ENCODE assay signal across 19 cellular contexts in genomic region chr2:216879727-216880508, GRCh38. TPM values are rescaled to one million over a fixed set of nuclear protein-coding genes. Genes with fewer than 3 reads are reported as not detected.
DNase-seq lines count a peak whose midpoint lies in the region; ATAC-seq and TF ChIP-seq lines count a peak whose summit lies in the region.
"Had no signal": no experiment of that assay in that cellular context is flagged by ENCODE, and none has a peak within 500 bp of the region (broad histone marks: within the 10 kb centered on the region; RNA-seq: fewer than 3 reads in every experiment).

No MANE protein-coding gene starts in this region.

- TF ChIP-seq CTCF in natural killer cell (IDR thresholded peaks at IDR 0.05) = no peak

- H3K27ac Mint-ChIP-seq in activated naive CD4-positive, alpha-beta T cell treated with anti-CD3 and anti-CD28 coated beads, Interleukin-2, amount 10 ng/mL, durations not matched to agents 7 days and 5 days = peak overlapping the region; percentile 26
- no peak overlapping the region for H3K27ac Mint-ChIP-seq in activated naive CD4-positive, alpha-beta T cell treated with anti-CD3 and anti-CD28 coated beads for 36 hours
- no peak overlapping the region for H3K27ac Mint-ChIP-seq in activated naive CD8-positive, alpha-beta T cell
- no peak overlapping the region for H3K27ac Mint-ChIP-seq in natural killer cell
- H3K27ac Mint-ChIP-seq in stimulated activated memory B cell treated with anti-CD40 and anti-IgM and Interleukin-4, amounts not matched to agents 10 μg/mL and 1 μg/mL and 100 μg/mL, for 72 hours = no peak overlapping the region

- ATAC-seq in natural killer cell (no peak), HG03432 (IDR thresholded peaks at IDR 0.05; ENCODE audit: unreplicated experiment) (no peak)
- no peak for ATAC-seq in stimulated activated memory B cell treated with anti-CD40 and anti-IgM and Interleukin-4, amounts not matched to agents 10 μg/mL and 1 μg/mL and 100 μg/mL, for 72 hours
- ATAC-seq: pancreas had no signal

- peak overlapping the region; percentile 51 for H3K4me3 Mint-ChIP-seq in activated naive CD4-positive, alpha-beta T cell treated with anti-CD3 and anti-CD28 coated beads, Interleukin-2, amount 10 ng/mL, durations not matched to agents 7 days and 5 days
- H3K4me3 Mint-ChIP-seq in activated naive CD4-positive, alpha-beta T cell treated with anti-CD3 and anti-CD28 coated beads for 36 hours = no peak overlapping the region
- H3K4me3 Mint-ChIP-seq in activated naive CD8-positive, alpha-beta T cell = peak overlapping the region; percentile 24
- H3K4me3 Mint-ChIP-seq in natural killer cell = peak overlapping the region; percentile 72
- H3K4me3 Mint-ChIP-seq in stimulated activated memory B cell treated with anti-CD40 and anti-IgM and Interleukin-4, amounts not matched to agents 10 μg/mL and 1 μg/mL and 100 μg/mL, for 72 hours = no peak overlapping the region
- H3K4me3 Mint-ChIP-seq: activated CD4-positive, alpha-beta T cell treated with anti-CD3 and anti-CD28 coated beads for 36 hours had no signal

- intact Hi-C loops in activated naive CD4-positive, alpha-beta T cell treated with anti-CD3 and anti-CD28 coated beads for 36 hours (cut with micrococcal nuclease) = no loop called here
- intact Hi-C loops in natural killer cell (cut with micrococcal nuclease) = no loop called here

- H3K4me1 Mint-ChIP-seq in activated naive CD4-positive, alpha-beta T cell treated with anti-CD3 and anti-CD28 coated beads, Interleukin-2, amount 10 ng/mL, durations not matched to agents 7 days and 5 days = peaks cover 43% of the 10 kb centered on the region
- peaks cover 11% of the 10 kb centered on the region for H3K4me1 Mint-ChIP-seq in activated naive CD4-positive, alpha-beta T cell treated with anti-CD3 and anti-CD28 coated beads for 36 hours (ENCODE audit: low read depth)
- peaks cover 20% of the 10 kb centered on the region for H3K4me1 Mint-ChIP-seq in activated naive CD8-positive, alpha-beta T cell (ENCODE audit: low read depth)
- peaks cover 21 to 27% of the 10 kb centered on the region in 2 donors for H3K4me1 Mint-ChIP-seq in natural killer cell
- H3K4me1 Mint-ChIP-seq in stimulated activated memory B cell treated with anti-CD40 and anti-IgM and Interleukin-4, amounts not matched to agents 10 μg/mL and 1 μg/mL and 100 μg/mL, for 72 hours = no peaks in the 10 kb centered on the region

- no peak for DNase-seq in activated naive CD4-positive, alpha-beta T cell treated with anti-CD3 and anti-CD28 coated beads, Interleukin-2, amount 10 ng/mL, durations not matched to agents 7 days and 5 days
- no peak for DNase-seq in activated naive CD4-positive, alpha-beta T cell treated with anti-CD3 and anti-CD28 coated beads for 36 hours
- DNase-seq in natural killer cell (no peak), NCI-H1436 (lab: John Stamatoyannopoulos, UW) (no peak)
- DNase-seq: activated naive CD4-positive, alpha-beta T cell; effector CD8-positive, alpha-beta T cell; kidney; lower lobe of right lung; NCI-H1694 treated with DMSO at 0.1 percent for 48 hours; stimulated activated CD4-positive, alpha-beta T cell treated with anti-CD3 and anti-CD28 coated beads, Interleukin-15, amount 100 ng/mL, for 24 hours had no signal

- H3K9me3 Mint-ChIP-seq in activated naive CD4-positive, alpha-beta T cell treated with anti-CD3 and anti-CD28 coated beads, Interleukin-2, amount 10 ng/mL, durations not matched to agents 7 days and 5 days = peaks cover 11% of the 10 kb centered on the region
- no peaks in the 10 kb centered on the region for H3K9me3 Mint-ChIP-seq in activated naive CD4-positive, alpha-beta T cell treated with anti-CD3 and anti-CD28 coated beads for 36 hours
- H3K9me3 Mint-ChIP-seq in activated naive CD8-positive, alpha-beta T cell (ENCODE audit: low read depth) = no peaks in the 10 kb centered on the region
- H3K9me3 Mint-ChIP-seq in natural killer cell = no peaks in the 10 kb centered on the region
- no peaks in the 10 kb centered on the region for H3K9me3 Mint-ChIP-seq in stimulated activated memory B cell treated with anti-CD40 and anti-IgM and Interleukin-4, amounts not matched to agents 10 μg/mL and 1 μg/mL and 100 μg/mL, for 72 hours

- CTCF ChIA-PET in activated naive CD4-positive, alpha-beta T cell treated with anti-CD3 and anti-CD28 coated beads, Interleukin-2, amount 10 ng/mL, durations not matched to agents 7 days and 5 days (lab: Charles Lee) = no interaction called here
- CTCF ChIA-PET in activated naive CD4-positive, alpha-beta T cell treated with anti-CD3 and anti-CD28 coated beads for 36 hours (lab: Charles Lee) = no interaction called here

- H3K27me3 Mint-ChIP-seq in activated naive CD4-positive, alpha-beta T cell treated with anti-CD3 and anti-CD28 coated beads, Interleukin-2, amount 10 ng/mL, durations not matched to agents 7 days and 5 days = peaks cover 15% of the 10 kb centered on the region
- no peaks in the 10 kb centered on the region for H3K27me3 Mint-ChIP-seq in activated naive CD4-positive, alpha-beta T cell treated with anti-CD3 and anti-CD28 coated beads for 36 hours (ENCODE audit: low read depth)
- no peaks in the 10 kb centered on the region for H3K27me3 Mint-ChIP-seq in activated naive CD8-positive, alpha-beta T cell
- no peaks in the 10 kb centered on the region for H3K27me3 Mint-ChIP-seq in natural killer cell (ENCODE audit: low read depth in 2 of 2)
- peaks cover 22% of the 10 kb centered on the region for H3K27me3 Mint-ChIP-seq in stimulated activated memory B cell treated with anti-CD40 and anti-IgM and Interleukin-4, amounts not matched to agents 10 μg/mL and 1 μg/mL and 100 μg/mL, for 72 hours
- H3K27me3 Mint-ChIP-seq: activated CD4-positive, alpha-beta T cell treated with anti-CD3 and anti-CD28 coated beads for 36 hours had no signal

- H3K36me3 Mint-ChIP-seq in activated naive CD4-positive, alpha-beta T cell treated with anti-CD3 and anti-CD28 coated beads, Interleukin-2, amount 10 ng/mL, durations not matched to agents 7 days and 5 days = peaks cover 18% of the 10 kb centered on the region
- H3K36me3 Mint-ChIP-seq in activated naive CD4-positive, alpha-beta T cell treated with anti-CD3 and anti-CD28 coated beads for 36 hours (ENCODE audit: low read depth) = no peaks in the 10 kb centered on the region
- H3K36me3 Mint-ChIP-seq in activated naive CD8-positive, alpha-beta T cell = no peaks in the 10 kb centered on the region
- no peaks in the 10 kb centered on the region for H3K36me3 Mint-ChIP-seq in natural killer cell
- no peaks in the 10 kb centered on the region for H3K36me3 Mint-ChIP-seq in stimulated activated memory B cell treated with anti-CD40 and anti-IgM and Interleukin-4, amounts not matched to agents 10 μg/mL and 1 μg/mL and 100 μg/mL, for 72 hours

RNA-seq across cellular contexts. Expression of gene TNP1, which starts 20.1 kb away (rescaled TPM):
- not detected for total RNA-seq in activated naive CD4-positive, alpha-beta T cell treated with anti-CD3 and anti-CD28 coated beads for 36 hours
- not detected for total RNA-seq in natural killer cell
- total RNA-seq: activated CD4-positive, alpha-beta T cell treated with anti-CD3 and anti-CD28 coated beads for 36 hours; cerebellum; esophagus muscularis mucosa; gastroesophageal sphincter; kidney; lower lobe of right lung; pancreas; temporal lobe had no signal

Comparison
In these comparisons a context has a peak if more than half of its experiments do, and no peak if none do; other contexts are left out.
1. H3K4me3 Mint-ChIP-seq: peak in activated naive CD4-positive, alpha-beta T cell treated with anti-CD3 and anti-CD28 coated beads, Interleukin-2, amount 10 ng/mL, durations not matched to agents 7 days and 5 days (single experiment), activated naive CD8-positive, alpha-beta T cell (single experiment) and natural killer cell (single experiment); none in activated naive CD4-positive, alpha-beta T cell treated with anti-CD3 and anti-CD28 coated beads for 36 hours (single experiment) and stimulated activated memory B cell treated with anti-CD40 and anti-IgM and Interleukin-4, amounts not matched to agents 10 μg/mL and 1 μg/mL and 100 μg/mL, for 72 hours (single experiment).